ENCODE assay signal across 6 cellular contexts in the genomic region with DNA sequence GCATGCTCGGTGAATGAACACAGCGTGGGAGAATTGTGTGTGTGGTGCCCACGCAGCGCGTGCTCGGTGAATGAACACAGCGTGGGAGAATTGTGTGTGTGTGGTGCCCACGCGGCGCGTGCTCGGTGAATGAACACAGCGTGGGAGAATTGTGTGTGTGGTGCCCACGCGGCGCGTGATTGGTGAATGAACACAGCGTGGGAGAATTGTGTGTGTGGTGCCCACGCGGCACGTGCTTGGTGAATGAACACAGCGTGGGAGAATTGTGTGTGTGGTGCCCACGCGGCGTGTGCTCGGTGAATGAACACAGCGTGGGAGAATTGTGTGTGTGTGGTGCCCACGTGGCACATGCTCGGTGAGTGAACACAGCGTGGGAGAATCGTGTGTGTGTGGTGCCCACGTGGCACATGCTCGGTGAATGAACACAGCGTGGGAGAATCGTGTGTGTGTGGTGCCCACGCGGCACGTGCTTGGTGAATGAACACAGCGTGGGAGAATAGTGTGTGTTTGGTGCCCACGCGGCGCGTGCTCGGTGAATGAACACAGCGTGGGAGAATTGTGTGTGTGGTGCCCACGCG. TPM values are rescaled to one million over a fixed set of nuclear protein-coding genes. Genes with fewer than 3 reads are reported as not detected.
DNase-seq lines count a peak whose midpoint lies in the region; ATAC-seq and TF ChIP-seq lines count a peak whose summit lies in the region.
"Not testable (repeated sequence)": the region's sequence is repeated elsewhere in the genome, so short reads cannot be mapped to it uniquely, and the experiment has no call there.

No MANE protein-coding gene starts in this region.

- H3K9me3 Mint-ChIP-seq in activated naive CD8-positive, alpha-beta T cell treated with anti-CD3 and anti-CD28 coated beads, Interleukin-2, amount 10 ng/mL, durations not matched to agents 7 days and 5 days; chondrocyte (ENCODE audit: low read depth): not testable (repeated sequence)

- H3K4me3 Mint-ChIP-seq in T-helper 17 cell; activated naive CD8-positive, alpha-beta T cell treated with anti-CD3 and anti-CD28 coated beads, Interleukin-2, amount 10 ng/mL, durations not matched to agents 7 days and 5 days; chondrocyte (ENCODE audit: unreplicated experiment): not testable (repeated sequence)

- DNase-seq in T-helper 17 cell; activated naive CD8-positive, alpha-beta T cell treated with anti-CD3 and anti-CD28 coated beads, Interleukin-2, amount 10 ng/mL, durations not matched to agents 7 days and 5 days: not testable (repeated sequence)
- DNase-seq in chondrocyte (ENCODE audit: low spot score) (peak; percentile 10), Right ventricle myocardium superior (peak; percentile 8), lower lobe of right lung (peak; percentile 3), posterior vena cava (ENCODE audit: low spot score) (peak; percentile 54)

- POLR2A ChIA-PET in activated naive CD8-positive, alpha-beta T cell treated with anti-CD3 and anti-CD28 coated beads, Interleukin-2, amount 10 ng/mL, durations not matched to agents 7 days and 5 days (lab: Charles Lee), result not testable (repeated sequence)

- peak overlapping the region; percentile 78 for H3K27ac Mint-ChIP-seq in T-helper 17 cell
- peak overlapping the region; percentile 32 for H3K27ac Mint-ChIP-seq in activated naive CD8-positive, alpha-beta T cell treated with anti-CD3 and anti-CD28 coated beads, Interleukin-2, amount 10 ng/mL, durations not matched to agents 7 days and 5 days
- H3K27ac Mint-ChIP-seq in chondrocyte (ENCODE audit: unreplicated experiment), result not testable (repeated sequence)

- H3K27me3 ChIP-seq in lower lobe of right lung (ENCODE audit: low read depth), result not testable (repeated sequence)

- H3K36me3 ChIP-seq in lower lobe of right lung, result peaks cover 62% of the 10 kb centered on the region

- H3K4me1 Mint-ChIP-seq in T-helper 17 cell; activated naive CD8-positive, alpha-beta T cell treated with anti-CD3 and anti-CD28 coated beads, Interleukin-2, amount 10 ng/mL, durations not matched to agents 7 days and 5 days; chondrocyte (ENCODE audit: low read depth): not testable (repeated sequence)

- peaks cover 16% of the 10 kb centered on the region for H3K36me3 Mint-ChIP-seq in T-helper 17 cell (ENCODE audit: low read depth)
- peaks cover 29% of the 10 kb centered on the region for H3K36me3 Mint-ChIP-seq in activated naive CD8-positive, alpha-beta T cell treated with anti-CD3 and anti-CD28 coated beads, Interleukin-2, amount 10 ng/mL, durations not matched to agents 7 days and 5 days
- H3K36me3 Mint-ChIP-seq in chondrocyte (ENCODE audit: low read depth), result peaks cover 35% of the 10 kb centered on the region

- intact Hi-C loops in Right ventricle myocardium superior (cut with DNase I); lower lobe of right lung (cut with DNase I); posterior vena cava (cut with DNase I): not testable (repeated sequence)

- not testable (repeated sequence) for TF ChIP-seq CTCF in chondrocyte (IDR thresholded peaks at IDR 0.05); lower lobe of right lung (IDR thresholded peaks at IDR 0.05)

- not testable (repeated sequence) for H3K4me3 ChIP-seq in lower lobe of right lung

- H3K27me3 Mint-ChIP-seq in T-helper 17 cell; activated naive CD8-positive, alpha-beta T cell treated with anti-CD3 and anti-CD28 coated beads, Interleukin-2, amount 10 ng/mL, durations not matched to agents 7 days and 5 days; chondrocyte (ENCODE audit: low read depth): not testable (repeated sequence)

- not testable (repeated sequence) for ATAC-seq in T-helper 17 cell; activated naive CD8-positive, alpha-beta T cell treated with anti-CD3 and anti-CD28 coated beads, Interleukin-2, amount 10 ng/mL, durations not matched to agents 7 days and 5 days (ENCODE audit: low read depth); Right ventricle myocardium superior (ENCODE audit: poor library complexity); lower lobe of right lung

- not testable (repeated sequence) for H3K27ac ChIP-seq in lower lobe of right lung

- H3K4me1 ChIP-seq in lower lobe of right lung, result not testable (repeated sequence)

- H3K9me3 ChIP-seq in T-helper 17 cell (ENCODE audit: control insufficient read depth, low read length, poor library complexity, severe bottlenecking); lower lobe of right lung: not testable (repeated sequence)

RNA-seq across cellular contexts. Expression of a gene that starts 55.4 kb away (rescaled TPM):
- total RNA-seq in T-helper 17 cell (10 to 100 TPM; 74.2 to 85.8 TPM), chondrocyte (27.9 to 37.0 TPM (median 30.3 TPM) in 3 replicates), Right ventricle myocardium superior (21.6 TPM), lower lobe of right lung (41.0 TPM), posterior vena cava (10 to 100 TPM; 24.3 to 26.4 TPM)
- total RNA-seq in activated naive CD8-positive, alpha-beta T cell treated with anti-CD3 and anti-CD28 coated beads, Interleukin-2, amount 10 ng/mL, durations not matched to agents 7 days and 5 days, result 10 to 100 TPM; 78.7 to 78.8 TPM
